In the genomic region with DNA sequence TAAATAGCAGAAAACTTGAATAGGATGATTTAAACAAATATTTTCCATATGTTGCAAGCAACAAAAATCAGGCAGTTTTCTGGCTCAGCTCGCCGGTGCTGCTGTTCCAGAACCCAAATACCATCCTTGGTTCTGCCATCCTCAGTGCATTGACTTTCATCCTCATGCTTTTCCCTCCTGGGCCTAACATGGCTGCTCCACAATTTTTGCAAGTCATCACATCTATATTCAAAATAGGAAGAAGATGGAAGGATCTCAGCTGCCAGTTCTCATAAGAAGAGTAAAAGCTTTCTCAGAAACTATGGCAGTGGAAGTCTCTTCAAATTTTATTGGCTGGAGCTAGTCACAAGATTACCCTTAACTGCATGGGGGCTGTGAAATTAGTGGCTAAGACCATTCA, we compare ENCODE assay signal across 10 cellular contexts.
"Had no signal": no experiment of that assay in that cellular context is flagged by ENCODE, and none has a peak within 500 bp of the region (broad histone marks: within the 10 kb centered on the region; RNA-seq: fewer than 3 reads in every experiment).

No MANE protein-coding gene starts in this region.

- H3K27ac ChIP-seq: GM23248, KMS-11 had no signal

- H3K4me3 ChIP-seq: GM23248, HAP-1 had no signal

- H3K4me1 ChIP-seq: HAP-1 had no signal

- H3K9ac ChIP-seq: GM23248, KMS-11 had no signal

- ATAC-seq: HCT116 had no signal

- H3K9me3 ChIP-seq: HAP-1 had no signal

- H3K4me2 ChIP-seq: KMS-11 had no signal

- H2AFZ ChIP-seq: GM23248 had no signal

- H3K36me3 ChIP-seq: HAP-1 had no signal

- DNase-seq: GM23248, GOT3, H7, HFFc6, Karpas-422, KBM-7 had no signal

- FAIRE-seq: HTR-8/SVneo had no signal
